1 cellular context compared by ENCODE assay signal in the genomic region with DNA sequence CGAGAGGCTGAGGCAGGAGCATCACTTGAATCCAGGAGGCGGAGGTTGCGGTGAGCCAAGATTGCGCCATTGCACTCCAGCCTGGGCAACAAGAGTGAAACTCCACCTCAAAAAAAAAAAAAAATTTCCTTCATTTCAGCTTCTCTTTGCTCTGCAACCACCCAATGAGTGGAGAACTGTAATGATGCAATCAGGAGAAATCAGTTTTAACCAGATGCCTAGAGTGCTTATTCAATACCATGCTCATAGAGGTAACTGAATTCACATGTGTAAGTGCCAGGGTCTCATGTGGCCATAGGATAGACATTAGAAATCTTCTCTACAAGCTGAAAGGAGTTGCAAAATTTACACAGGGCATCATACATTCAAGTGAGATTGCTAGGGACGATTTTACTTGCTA.
TF ChIP-seq lines count a peak whose summit lies in the region.

No MANE protein-coding gene starts in this region.

TF ChIP-seq in HepG2, 621 proteins besides CTCF, POLR2A, EP300 and RAD21 (continued from another document):
- TF ChIP-seq, protein P1, sequence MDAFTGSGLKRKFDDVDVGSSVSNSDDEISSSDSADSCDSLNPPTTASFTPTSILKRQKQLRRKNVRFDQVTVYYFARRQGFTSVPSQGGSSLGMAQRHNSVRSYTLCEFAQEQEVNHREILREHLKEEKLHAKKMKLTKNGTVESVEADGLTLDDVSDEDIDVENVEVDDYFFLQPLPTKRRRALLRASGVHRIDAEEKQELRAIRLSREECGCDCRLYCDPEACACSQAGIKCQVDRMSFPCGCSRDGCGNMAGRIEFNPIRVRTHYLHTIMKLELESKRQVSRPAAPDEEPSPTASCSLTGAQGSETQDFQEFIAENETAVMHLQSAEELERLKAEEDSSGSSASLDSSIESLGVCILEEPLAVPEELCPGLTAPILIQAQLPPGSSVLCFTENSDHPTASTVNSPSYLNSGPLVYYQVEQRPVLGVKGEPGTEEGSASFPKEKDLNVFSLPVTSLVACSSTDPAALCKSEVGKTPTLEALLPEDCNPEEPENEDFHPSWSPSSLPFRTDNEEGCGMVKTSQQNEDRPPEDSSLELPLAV (CRISPR knock-in tag; conservative IDR thresholded peaks at IDR 0.05; ENCODE audit: low read depth): no peak
- TF ChIP-seq TCF12 (IDR thresholded peaks at IDR 0.05): no peak
- TF ChIP-seq TCF12 (CRISPR knock-in tag; IDR thresholded peaks at IDR 0.05): no peak
- TF ChIP-seq, protein P2, sequence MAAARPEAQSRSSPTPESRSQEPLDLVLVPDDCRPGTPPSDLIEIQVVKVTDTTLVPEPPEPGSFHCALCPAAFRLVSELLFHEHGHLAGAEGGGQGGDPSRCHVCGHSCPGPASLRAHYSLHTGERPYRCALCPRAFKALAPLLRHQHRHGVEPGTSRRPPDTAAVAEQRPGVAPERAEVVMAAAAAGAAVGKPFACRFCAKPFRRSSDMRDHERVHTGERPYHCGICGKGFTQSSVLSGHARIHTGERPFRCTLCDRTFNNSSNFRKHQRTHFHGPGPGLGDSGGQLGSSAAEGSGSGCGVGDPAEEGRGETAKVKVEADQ (CRISPR knock-in tag; IDR thresholded peaks at IDR 0.05; ENCODE audit: borderline replicate concordance): no peak
- TF ChIP-seq, protein P3, sequence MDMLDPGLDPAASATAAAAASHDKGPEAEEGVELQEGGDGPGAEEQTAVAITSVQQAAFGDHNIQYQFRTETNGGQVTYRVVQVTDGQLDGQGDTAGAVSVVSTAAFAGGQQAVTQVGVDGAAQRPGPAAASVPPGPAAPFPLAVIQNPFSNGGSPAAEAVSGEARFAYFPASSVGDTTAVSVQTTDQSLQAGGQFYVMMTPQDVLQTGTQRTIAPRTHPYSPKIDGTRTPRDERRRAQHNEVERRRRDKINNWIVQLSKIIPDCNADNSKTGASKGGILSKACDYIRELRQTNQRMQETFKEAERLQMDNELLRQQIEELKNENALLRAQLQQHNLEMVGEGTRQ (IDR thresholded peaks at IDR 0.05; ENCODE audit: low read depth, low read length): no peak
- TF ChIP-seq, protein P3 (CRISPR knock-in tag; IDR thresholded peaks at IDR 0.05; ENCODE audit: borderline replicate concordance): no peak
- no peak for TF ChIP-seq NR2F1 (CRISPR knock-in tag; IDR thresholded peaks at IDR 0.05)
- no peak for TF ChIP-seq NFYC (CRISPR knock-in tag; IDR thresholded peaks at IDR 0.05)
- no peak for TF ChIP-seq GPN1 (CRISPR knock-in tag; IDR thresholded peaks at IDR 0.05; ENCODE audit: borderline replicate concordance)
- TF ChIP-seq, protein P4, sequence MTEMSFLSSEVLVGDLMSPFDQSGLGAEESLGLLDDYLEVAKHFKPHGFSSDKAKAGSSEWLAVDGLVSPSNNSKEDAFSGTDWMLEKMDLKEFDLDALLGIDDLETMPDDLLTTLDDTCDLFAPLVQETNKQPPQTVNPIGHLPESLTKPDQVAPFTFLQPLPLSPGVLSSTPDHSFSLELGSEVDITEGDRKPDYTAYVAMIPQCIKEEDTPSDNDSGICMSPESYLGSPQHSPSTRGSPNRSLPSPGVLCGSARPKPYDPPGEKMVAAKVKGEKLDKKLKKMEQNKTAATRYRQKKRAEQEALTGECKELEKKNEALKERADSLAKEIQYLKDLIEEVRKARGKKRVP (CRISPR knock-in tag; IDR thresholded peaks at IDR 0.05): peak in 1 of 2 experiments; percentile 67; a peak in 2 of 4 replicates
- TF ChIP-seq ZNF232 (CRISPR knock-in tag; IDR thresholded peaks at IDR 0.05; ENCODE audit: borderline replicate concordance): no peak
- TF ChIP-seq NBN (conservative IDR thresholded peaks at IDR 0.05): no peak
- no peak for TF ChIP-seq MEF2D (CRISPR knock-in tag; IDR thresholded peaks at IDR 0.05)
